ENCODE assay signal across 1 cellular context in genomic region chr3:72143322-72143721, GRCh38.
TF ChIP-seq lines count a peak whose summit lies in the region.

No MANE protein-coding gene starts in this region.

TF ChIP-seq in K562, 482 proteins besides CTCF, POLR2A, EP300 and RAD21 (continued from another document and continues in another):
- TF ChIP-seq CHD7 (IDR thresholded peaks at IDR 0.05; ENCODE audit: low read depth, low read length), result no peak
- TF ChIP-seq PTTG1 (tag; IDR thresholded peaks at IDR 0.05; ENCODE audit: low read depth), result no peak
- no peak for TF ChIP-seq BMI1 (IDR thresholded peaks at IDR 0.05; ENCODE audit: low read length)
- no peak for TF ChIP-seq ZNF511 (CRISPR knock-in tag; IDR thresholded peaks at IDR 0.05)
- TF ChIP-seq HDAC3 (IDR thresholded peaks at IDR 0.05; ENCODE audit: borderline replicate concordance, partially characterized antibody), result no peak
- TF ChIP-seq TAF1 (IDR thresholded peaks at IDR 0.05; ENCODE audit: control insufficient read depth, extremely low read depth, insufficient read depth, low read length, severe bottlenecking), result no peak
- TF ChIP-seq GMEB1 (CRISPR knock-in tag; IDR thresholded peaks at IDR 0.05), result no peak
- TF ChIP-seq ZNF407 (IDR thresholded peaks at IDR 0.05; ENCODE audit: low read depth), result no peak
- TF ChIP-seq, protein P1, sequence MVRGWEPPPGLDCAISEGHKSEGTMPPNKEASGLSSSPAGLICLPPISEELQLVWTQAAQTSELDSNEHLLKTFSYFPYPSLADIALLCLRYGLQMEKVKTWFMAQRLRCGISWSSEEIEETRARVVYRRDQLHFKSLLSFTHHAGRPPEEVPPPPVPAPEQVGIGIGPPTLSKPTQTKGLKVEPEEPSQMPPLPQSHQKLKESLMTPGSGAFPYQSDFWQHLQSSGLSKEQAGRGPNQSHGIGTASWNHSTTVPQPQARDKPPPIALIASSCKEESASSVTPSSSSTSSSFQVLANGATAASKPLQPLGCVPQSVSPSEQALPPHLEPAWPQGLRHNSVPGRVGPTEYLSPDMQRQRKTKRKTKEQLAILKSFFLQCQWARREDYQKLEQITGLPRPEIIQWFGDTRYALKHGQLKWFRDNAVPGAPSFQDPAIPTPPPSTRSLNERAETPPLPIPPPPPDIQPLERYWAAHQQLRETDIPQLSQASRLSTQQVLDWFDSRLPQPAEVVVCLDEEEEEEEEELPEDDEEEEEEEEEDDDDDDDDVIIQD (CRISPR knock-in tag; IDR thresholded peaks at IDR 0.05), result no peak
- TF ChIP-seq MYBL2 (IDR thresholded peaks at IDR 0.05; ENCODE audit: low read depth), result no peak; the same call in 1 of the 2 replicates
- TF ChIP-seq MYBL2 (CRISPR knock-in tag; IDR thresholded peaks at IDR 0.05; ENCODE audit: borderline replicate concordance), result no peak
- peak; percentile 32; the same call in 1 of the 2 replicates for TF ChIP-seq MTA3 (IDR thresholded peaks at IDR 0.05; ENCODE audit: borderline replicate concordance)
- no peak for TF ChIP-seq ZNF57 (CRISPR knock-in tag; IDR thresholded peaks at IDR 0.05)
- TF ChIP-seq MAZ (CRISPR knock-in tag; conservative IDR thresholded peaks at IDR 0.05 in 1 of 2, IDR thresholded peaks at IDR 0.05 in 1 of 2), result no peak; a peak in 2 of 4 replicates
- TF ChIP-seq, protein P2, sequence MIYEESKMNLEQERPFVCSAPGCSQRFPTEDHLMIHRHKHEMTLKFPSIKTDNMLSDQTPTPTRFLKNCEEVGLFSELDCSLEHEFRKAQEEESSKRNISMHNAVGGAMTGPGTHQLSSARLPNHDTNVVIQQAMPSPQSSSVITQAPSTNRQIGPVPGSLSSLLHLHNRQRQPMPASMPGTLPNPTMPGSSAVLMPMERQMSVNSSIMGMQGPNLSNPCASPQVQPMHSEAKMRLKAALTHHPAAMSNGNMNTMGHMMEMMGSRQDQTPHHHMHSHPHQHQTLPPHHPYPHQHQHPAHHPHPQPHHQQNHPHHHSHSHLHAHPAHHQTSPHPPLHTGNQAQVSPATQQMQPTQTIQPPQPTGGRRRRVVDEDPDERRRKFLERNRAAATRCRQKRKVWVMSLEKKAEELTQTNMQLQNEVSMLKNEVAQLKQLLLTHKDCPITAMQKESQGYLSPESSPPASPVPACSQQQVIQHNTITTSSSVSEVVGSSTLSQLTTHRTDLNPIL (CRISPR knock-in tag; IDR thresholded peaks at IDR 0.05), result no peak
- TF ChIP-seq, protein P3, sequence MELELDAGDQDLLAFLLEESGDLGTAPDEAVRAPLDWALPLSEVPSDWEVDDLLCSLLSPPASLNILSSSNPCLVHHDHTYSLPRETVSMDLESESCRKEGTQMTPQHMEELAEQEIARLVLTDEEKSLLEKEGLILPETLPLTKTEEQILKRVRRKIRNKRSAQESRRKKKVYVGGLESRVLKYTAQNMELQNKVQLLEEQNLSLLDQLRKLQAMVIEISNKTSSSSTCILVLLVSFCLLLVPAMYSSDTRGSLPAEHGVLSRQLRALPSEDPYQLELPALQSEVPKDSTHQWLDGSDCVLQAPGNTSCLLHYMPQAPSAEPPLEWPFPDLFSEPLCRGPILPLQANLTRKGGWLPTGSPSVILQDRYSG (tag; conservative IDR thresholded peaks at IDR 0.05; ENCODE audit: low read depth), result 0 out of 2 replicates have a peak, but pooled peaks have one; percentile 48
- no peak for TF ChIP-seq HLTF (IDR thresholded peaks at IDR 0.05)
- no peak for TF ChIP-seq ZBTB17 (CRISPR knock-in tag; IDR thresholded peaks at IDR 0.05)
- no peak for TF ChIP-seq THRAP3 (IDR thresholded peaks at IDR 0.05; ENCODE audit: borderline replicate concordance)
- no peak for TF ChIP-seq HNRNPUL1 (IDR thresholded peaks at IDR 0.05; ENCODE audit: low read length)
- no peak for TF ChIP-seq ETV6 (IDR thresholded peaks at IDR 0.05; ENCODE audit: borderline replicate concordance in 1 of 2, low read depth in 2 of 2, low read length in 1 of 2)
- TF ChIP-seq ETV6 (CRISPR knock-in tag; IDR thresholded peaks at IDR 0.05; ENCODE audit: borderline replicate concordance), result no peak
- TF ChIP-seq NR0B1 (IDR thresholded peaks at IDR 0.05; ENCODE audit: partially characterized antibody), result no peak
